ENCODE assay signal across 15 cellular contexts in genomic region chr5:61777292-61777691, GRCh38.
DNase-seq lines count a peak whose midpoint lies in the region; ATAC-seq and TF ChIP-seq lines count a peak whose summit lies in the region.
"Had no signal": no experiment of that assay in that cellular context is flagged by ENCODE, and none has a peak within 500 bp of the region (broad histone marks: within the 10 kb centered on the region; RNA-seq: fewer than 3 reads in every experiment).

No MANE protein-coding gene starts in this region.

- TF ChIP-seq CTCF in SK-N-SH (IDR thresholded peaks at IDR 0.05) (no peak), Loucy (conservative IDR thresholded peaks at IDR 0.05; ENCODE audit: low read length) (no peak)

- H3K4me3 ChIP-seq in SK-N-SH (ENCODE audit: low read depth in 2 of 2, low read length in 1 of 2) (no peak overlapping the region), Loucy (ENCODE audit: low read length, poor library complexity, severe bottlenecking) (no peak overlapping the region)
- H3K4me3 ChIP-seq: GM23338 had no signal

- ATAC-seq in SK-N-SH treated with all-trans-retinoic acid at 6 μM for 48 hours (no peak), GM18873 (IDR thresholded peaks at IDR 0.05; ENCODE audit: low FRiP score, unreplicated experiment) (no peak), esophagus mucosa (no peak)
- ATAC-seq: GM23338, HepG2 had no signal

- H3K79me2 ChIP-seq in SK-N-SH (ENCODE audit: insufficient read depth) (no peaks in the 10 kb centered on the region), Loucy (ENCODE audit: insufficient read depth, low read length) (no peaks in the 10 kb centered on the region)

- WGBS in SK-N-SH (ENCODE audit: low lambda C conversion rate) = 36% methylated on average over 5 of the region's 6 CpGs

- no peaks in the 10 kb centered on the region for H3K9me3 ChIP-seq in SK-N-SH
- no peaks in the 10 kb centered on the region for H3K9me3 ChIP-seq in Loucy (ENCODE audit: insufficient read depth, low read depth, low read length)
- H3K9me3 ChIP-seq: Caco-2 had no signal

- no peaks in the 10 kb centered on the region for H3K36me3 ChIP-seq in SK-N-SH (replicated peaks in 1 of 2; ENCODE audit: control insufficient read depth in 1 of 2, insufficient read depth in 2 of 2, low read length in 1 of 2)
- H3K36me3 ChIP-seq in Loucy (ENCODE audit: insufficient read depth, low read length) = no peaks in the 10 kb centered on the region

- DNase-seq in SK-N-SH = no peak
- DNase-seq in NCI-H1092 treated with DMSO at 0.1 percent for 48 hours (lab: John Stamatoyannopoulos, UW) = no peak
- DNase-seq: 8988T; Caco-2; CD4-positive, alpha-beta T cell; HCEC 1CT; HFFc6 had no signal

- peaks cover 7% of the 10 kb centered on the region; the same call in 1 of the 2 replicates for H3K27me3 ChIP-seq in SK-N-SH (ENCODE audit: insufficient read depth)
- H3K27me3 ChIP-seq in Loucy (ENCODE audit: insufficient read depth, low read length, poor library complexity, severe bottlenecking) = no peaks in the 10 kb centered on the region

- H3K27ac ChIP-seq in SK-N-SH (ENCODE audit: low read depth in 2 of 2, low read length in 1 of 2) = no peak overlapping the region
- H3K27ac ChIP-seq: C4-2B had no signal

- POLR2A ChIA-PET in SK-N-SH (lab: Yijun Ruan, JAX) = no interaction called here

- H3K9ac ChIP-seq in SK-N-SH = no peak overlapping the region
- H3K9ac ChIP-seq in Loucy (ENCODE audit: low read depth, low read length, poor library complexity, severe bottlenecking) = no peak overlapping the region

- H3K4me2 ChIP-seq in SK-N-SH (no peak overlapping the region), Loucy (ENCODE audit: low read depth, low read length, poor library complexity, severe bottlenecking) (peak overlapping the region; percentile 24)
- H3K4me2 ChIP-seq: GM23338 had no signal

- H3F3A ChIP-seq in SK-N-SH (replicated peaks; ENCODE audit: insufficient read depth) (no peaks in the 10 kb centered on the region), Loucy (ENCODE audit: low read depth) (no peaks in the 10 kb centered on the region)

- TF ChIP-seq RAD21 in SK-N-SH (IDR thresholded peaks at IDR 0.05; ENCODE audit: low read length) = no peak

- no peaks in the 10 kb centered on the region for H4K20me1 ChIP-seq in SK-N-SH (ENCODE audit: insufficient read depth)
- H4K20me1 ChIP-seq in Loucy (ENCODE audit: insufficient read depth, low read length, poor library complexity, severe bottlenecking) = no peaks in the 10 kb centered on the region

- no peak for TF ChIP-seq EP300 in SK-N-SH (IDR thresholded peaks at IDR 0.05; ENCODE audit: borderline replicate concordance in 1 of 2, low read depth in 1 of 2, low read length in 1 of 2)

- H2AFZ ChIP-seq in SK-N-SH (ENCODE audit: low read depth) (no peak overlapping the region), Loucy (ENCODE audit: low read length) (no peak overlapping the region)
- H2AFZ ChIP-seq: GM23338 had no signal

- no peaks in the 10 kb centered on the region for H3K9me2 ChIP-seq in SK-N-SH
- no peaks in the 10 kb centered on the region for H3K9me2 ChIP-seq in Loucy (replicated peaks; ENCODE audit: low read depth, low read length)

- CTCF ChIA-PET in SK-N-SH (lab: Yijun Ruan, JAX) = no interaction called here

- H3K4me1 ChIP-seq in SK-N-SH (ENCODE audit: control insufficient read depth in 1 of 2, insufficient read depth in 2 of 2, low read depth in 1 of 2, low read length in 1 of 2) (no peaks in the 10 kb centered on the region), Loucy (ENCODE audit: insufficient read depth, low read length, poor library complexity, severe bottlenecking) (no peaks in the 10 kb centered on the region)
- H3K4me1 ChIP-seq: Caco-2 had no signal

TF ChIP-seq in SK-N-SH, 30 proteins besides CTCF, POLR2A, EP300 and RAD21 (continues in another document):
- TF ChIP-seq RXRA (IDR thresholded peaks at IDR 0.05; ENCODE audit: borderline replicate concordance, low read depth) = no peak
- 0 out of 2 replicates have a peak, but pooled peaks have one; percentile 32 for TF ChIP-seq REST (IDR thresholded peaks at IDR 0.05; ENCODE audit: low read depth, low read length)
- no peak for TF ChIP-seq NFIC (IDR thresholded peaks at IDR 0.05; ENCODE audit: borderline replicate concordance)

TF ChIP-seq in SK-N-SH treated with all-trans-retinoic acid at 6 μM for 48 hours, 23 proteins besides CTCF, POLR2A, EP300 and RAD21 (continues in another document):
- no peak for TF ChIP-seq ZNF8 (CRISPR knock-in tag; IDR thresholded peaks at IDR 0.05)
- TF ChIP-seq GLIS3 (CRISPR knock-in tag; IDR thresholded peaks at IDR 0.05) = no peak
- no peak for TF ChIP-seq TCF4 (CRISPR knock-in tag; IDR thresholded peaks at IDR 0.05; ENCODE audit: borderline replicate concordance)
- no peak for TF ChIP-seq ZNF70 (CRISPR knock-in tag; IDR thresholded peaks at IDR 0.05)
- TF ChIP-seq OSR1 (CRISPR knock-in tag; IDR thresholded peaks at IDR 0.05) = no peak
- no peak for TF ChIP-seq ARNTL (CRISPR knock-in tag; IDR thresholded peaks at IDR 0.05; ENCODE audit: borderline replicate concordance, low read depth)
- TF ChIP-seq CREB5 (CRISPR knock-in tag; IDR thresholded peaks at IDR 0.05; ENCODE audit: low read depth) = no peak
- no peak for TF ChIP-seq TOX (CRISPR knock-in tag; IDR thresholded peaks at IDR 0.05; ENCODE audit: borderline replicate concordance)
- no peak for TF ChIP-seq ISL1 (CRISPR knock-in tag; IDR thresholded peaks at IDR 0.05)
- no peak for TF ChIP-seq POU6F1 (CRISPR knock-in tag; IDR thresholded peaks at IDR 0.05; ENCODE audit: borderline replicate concordance, low read depth)
- TF ChIP-seq ZFP3 (CRISPR knock-in tag; IDR thresholded peaks at IDR 0.05) = no peak
- TF ChIP-seq ZC3H10 (CRISPR knock-in tag; IDR thresholded peaks at IDR 0.05) = no peak

TF ChIP-seq in PFSK-1, 5 proteins besides CTCF, POLR2A, EP300 and RAD21:
- TF ChIP-seq REST (IDR thresholded peaks at IDR 0.05; ENCODE audit: insufficient read depth in 1 of 2, low read depth in 2 of 2, low read length in 2 of 2) = peak; percentile 39 to 80; a peak in 3 of 4 replicates
- no peak for TF ChIP-seq FOXP2 (optimal IDR thresholded peaks at IDR 0.05; ENCODE audit: borderline replicate concordance, extremely low read depth, extremely low read length, insufficient read depth)
